ENCODE assay signal across 11 cellular contexts in genomic region chr6:18276610-18277009, GRCh38. TPM values are rescaled to one million over a fixed set of nuclear protein-coding genes. Genes with fewer than 3 reads are reported as not detected.
DNase-seq lines count a peak whose midpoint lies in the region; FAIRE-seq and TF ChIP-seq lines count a peak whose summit lies in the region.
"Had no signal": no experiment of that assay in that cellular context is flagged by ENCODE, and none has a peak within 500 bp of the region (broad histone marks: within the 10 kb centered on the region; RNA-seq: fewer than 3 reads in every experiment).

No MANE protein-coding gene starts in this region.

- H3K4me3 ChIP-seq in AG04450 (ENCODE audit: low read depth, low read length) (peak overlapping the region; percentile 60), H7 (ENCODE audit: insufficient read depth, low read depth, low read length) (peak overlapping the region; percentile 66; the same call in 1 of the 2 replicates)

- no peak overlapping the region for H3K27ac ChIP-seq in AG04450 (ENCODE audit: low read depth, low read length)
- H3K27ac ChIP-seq: coronary artery, sigmoid colon had no signal

- CTCF ChIA-PET in AG04450 (lab: Charles Lee) = no interaction called here

- no peak for FAIRE-seq in RCC 7860 (lab: Jason Lieb, UNC)
- no peak for FAIRE-seq in D721Med (lab: Jason Lieb, UNC)
- FAIRE-seq: kidney had no signal

- no peaks in the 10 kb centered on the region for H3K9me3 Mint-ChIP-seq in activated naive CD8-positive, alpha-beta T cell treated with anti-CD3 and anti-CD28 coated beads for 36 hours

- H3K36me3 ChIP-seq in H7 (replicated peaks; ENCODE audit: control insufficient read depth, insufficient read depth, low read length) = no peaks in the 10 kb centered on the region
- H3K36me3 ChIP-seq: sigmoid colon had no signal

- peaks cover 67% of the 10 kb centered on the region for H3K27me3 Mint-ChIP-seq in activated naive CD8-positive, alpha-beta T cell treated with anti-CD3 and anti-CD28 coated beads for 36 hours

- peak overlapping the region; percentile 55 for H3K4me3 Mint-ChIP-seq in activated naive CD8-positive, alpha-beta T cell treated with anti-CD3 and anti-CD28 coated beads for 36 hours

- H3K27me3 ChIP-seq in AG04450 (ENCODE audit: control insufficient read depth, insufficient read depth, low read length) (peaks cover 23% of the 10 kb centered on the region), H7 (ENCODE audit: control insufficient read depth, insufficient read depth, low read length) (peaks cover 39% of the 10 kb centered on the region)

- H3K27ac Mint-ChIP-seq in activated naive CD8-positive, alpha-beta T cell treated with anti-CD3 and anti-CD28 coated beads for 36 hours = no peak overlapping the region

- no peaks in the 10 kb centered on the region; the same call in 1 of the 2 replicates for H3K9me3 ChIP-seq in AG04450 (ENCODE audit: control insufficient read depth, insufficient read depth, low read length)
- H3K9me3 ChIP-seq: sigmoid colon had no signal

- POLR2A ChIA-PET in AG04450 (lab: Yijun Ruan, JAX) = interaction anchor here (0.6 kb wide), 1 partner anchor 38 kb away, joined by 4 read pairs; no protein-coding TSS in a partner anchor

- no peak for DNase-seq in AG04450 (ENCODE audit: low read depth, low spot score)
- no peak for DNase-seq in H7
- no peak for DNase-seq in activated naive CD8-positive, alpha-beta T cell treated with anti-CD3 and anti-CD28 coated beads for 36 hours
- peak; percentile 62 for DNase-seq in left kidney (ENCODE audit: low read depth, low spot score)
- DNase-seq in LoVo (ENCODE audit: low spot score) = no peak
- DNase-seq in RCC 7860 (ENCODE audit: low spot score) = no peak
- no peak for DNase-seq in NCI-H2029 treated with DMSO at 0.1 percent for 48 hours (lab: John Stamatoyannopoulos, UW)
- no peak for DNase-seq in D721Med (ENCODE audit: insufficient read length, low spot score)
- DNase-seq: kidney, sigmoid colon had no signal

- TF ChIP-seq CTCF in AG04450 (IDR thresholded peaks at IDR 0.05; ENCODE audit: low read depth, low read length) = no peak
- no peak for TF ChIP-seq CTCF in D721Med (IDR thresholded peaks at IDR 0.05; ENCODE audit: insufficient read depth, missing control alignments)

- no peaks in the 10 kb centered on the region for H3K36me3 Mint-ChIP-seq in activated naive CD8-positive, alpha-beta T cell treated with anti-CD3 and anti-CD28 coated beads for 36 hours

- H3K4me1 Mint-ChIP-seq in activated naive CD8-positive, alpha-beta T cell treated with anti-CD3 and anti-CD28 coated beads for 36 hours = peaks cover 8% of the 10 kb centered on the region

RNA-seq across cellular contexts. Expression of gene DEK, which starts 12.3 kb away (rescaled TPM):
- 39.1 and 68.1 TPM in 2 replicates for polyA plus RNA-seq in AG04450 (2011; rRNA removed)
- polyA minus RNA-seq in AG04450 (2011; rRNA and poly(A)+ RNA removed) = 6.3 and 18.7 TPM in 2 replicates
- total RNA-seq in H7 (2014; rRNA removed; shearing (Covaris generic)) = 156 and 241 TPM in 2 replicates
- total RNA-seq in activated naive CD8-positive, alpha-beta T cell treated with anti-CD3 and anti-CD28 coated beads for 36 hours = 100 to 1,000 TPM; 223 to 241 TPM
